29 cellular contexts compared by ENCODE assay signal in genomic region chr9:86764230-86765039, GRCh38.
A peak's percentile ranks its signal among the peaks of the same experiment; 100 is the strongest.
DNase-seq lines count a peak whose midpoint lies in the region; ATAC-seq, FAIRE-seq and TF ChIP-seq lines count a peak whose summit lies in the region.
"Had no signal": no experiment of that assay in that cellular context is flagged by ENCODE, and none has a peak within 500 bp of the region (broad histone marks: within the 10 kb centered on the region; RNA-seq: fewer than 3 reads in every experiment).

No MANE protein-coding gene starts in this region.

- no peak overlapping the region for H3K4me2 ChIP-seq in H1 (ENCODE audit: insufficient read depth in 1 of 2, low read depth in 2 of 2, low read length in 2 of 2)

- no peak for TF ChIP-seq CTCF in cardiac muscle cell (IDR thresholded peaks at IDR 0.05; ENCODE audit: low read depth, low read length)
- TF ChIP-seq CTCF in heart left ventricle (IDR thresholded peaks at IDR 0.05), result no peak
- TF ChIP-seq CTCF in H1 (IDR thresholded peaks at IDR 0.05; ENCODE audit: control extremely low read depth in 1 of 3, insufficient read depth in 1 of 3, low read depth in 1 of 3, low read length in 3 of 3), result no peak
- no peak for TF ChIP-seq CTCF in WTC11 (IDR thresholded peaks at IDR 0.05)

- H3K4me3 Mint-ChIP-seq in WTC11, result no peak overlapping the region
- H3K4me3 Mint-ChIP-seq: IgD-negative memory B cell; neural crest cell; stimulated activated naive CD8-positive, alpha-beta T cell treated with anti-CD3 and anti-CD28 coated beads, Interleukin-15, amount 100 ng/mL, for 72 hours; T-helper 17 cell had no signal

- H3K14ac ChIP-seq in H1 (ENCODE audit: insufficient read length), result no peak overlapping the region

- no peak overlapping the region for H2AFZ ChIP-seq in H1 (ENCODE audit: low read length)

- no peaks in the 10 kb centered on the region for H3K79me1 ChIP-seq in H1 (ENCODE audit: low read depth, low read length)

- no peak overlapping the region for H3K23ac ChIP-seq in H1 (ENCODE audit: insufficient read length)

- peaks cover 5% of the 10 kb centered on the region; the same call in 1 of the 2 replicates for H3K23me2 ChIP-seq in H1 (ENCODE audit: low read depth, low read length)

- H3K36me3 ChIP-seq in cardiac muscle cell (no peaks in the 10 kb centered on the region), heart left ventricle (no peaks in the 10 kb centered on the region), H1 (ENCODE audit: control insufficient read depth in 2 of 4, insufficient read depth in 4 of 4, low read length in 3 of 4) (no peaks in the 10 kb centered on the region)
- H3K36me3 ChIP-seq: gastrocnemius medialis, MG63, SJSA1, spleen had no signal

- peak overlapping the region; percentile 11 for H3K27ac ChIP-seq in cardiac muscle cell
- peak overlapping the region in 1 of 12 donors; percentile 63 for H3K27ac ChIP-seq in heart left ventricle
- H3K27ac ChIP-seq in H1 (ENCODE audit: low read depth, low read length), result no peak overlapping the region
- H3K27ac ChIP-seq: dorsolateral prefrontal cortex, epithelial cell of prostate, gastrocnemius medialis, SJSA1 had no signal

- TF ChIP-seq POLR2A in heart left ventricle (IDR thresholded peaks at IDR 0.05), result no peak
- TF ChIP-seq POLR2A in H1 (IDR thresholded peaks at IDR 0.05; ENCODE audit: control extremely low read depth in 1 of 2, low read depth in 2 of 2, low read length in 2 of 2), result no peak

- 0 out of 2 replicates have a peak overlapping the region, but pooled peaks have one; percentile 16 for H2AK5ac ChIP-seq in H1 (ENCODE audit: low read depth, low read length)

- H2BK15ac ChIP-seq in H1 (ENCODE audit: low read length), result peak overlapping the region; percentile 46; the same call in 1 of the 2 replicates

- WGBS in heart left ventricle, 4 donors, result 73 to 80% (median 78%) methylated on average over 17 to 19 of the region's 19 CpGs
- 86% methylated on average over 19 of the region's 19 CpGs; no CpG with 5 or more reads in 1 of the 2 experiments for WGBS in H1 (ENCODE audit: extremely low coverage in 1 of 2, insufficient coverage in 1 of 2, insufficient read length in 1 of 2, insufficient replicate concordance in 2 of 2, low coverage in 1 of 2, low lambda C conversion rate in 2 of 2, missing lambda C conversion rate in 1 of 2), 2 experiments

- no peak overlapping the region for H3K56ac ChIP-seq in H1 (replicated peaks; ENCODE audit: insufficient read length, low read depth, low read length)

- H3K4me1 Mint-ChIP-seq in WTC11, result peaks cover 10% of the 10 kb centered on the region
- H3K4me1 Mint-ChIP-seq: IgD-negative memory B cell; stimulated activated naive CD8-positive, alpha-beta T cell treated with anti-CD3 and anti-CD28 coated beads, Interleukin-15, amount 100 ng/mL, for 72 hours; T-helper 17 cell had no signal

- TF ChIP-seq EP300 in H1 (IDR thresholded peaks at IDR 0.05; ENCODE audit: borderline replicate concordance in 1 of 2, low read depth in 2 of 2, low read length in 2 of 2), result no peak

- CTCF ChIA-PET in H1 (lab: Charles Lee; ENCODE audit: partially characterized antibody), result interaction anchor here (1.0 to 1.1 kb wide), 2 partner anchors 25 to 93 kb away, joined by 3 read pairs; no protein-coding TSS in a partner anchor
- CTCF ChIA-PET in WTC11 (lab: Charles Lee), result no interaction called here

- H3K27me3 Mint-ChIP-seq in WTC11 (ENCODE audit: low read depth), result no peaks in the 10 kb centered on the region
- H3K27me3 Mint-ChIP-seq: stimulated activated naive CD8-positive, alpha-beta T cell treated with anti-CD3 and anti-CD28 coated beads, Interleukin-15, amount 100 ng/mL, for 72 hours; T-helper 17 cell had no signal

- H3K4ac ChIP-seq in H1 (replicated peaks; ENCODE audit: insufficient read length, low read depth, low read length), result no peak overlapping the region

- no peaks in the 10 kb centered on the region for H3K36me3 Mint-ChIP-seq in WTC11
- H3K36me3 Mint-ChIP-seq: IgD-negative memory B cell had no signal

- peak in 1 of 2 donors; percentile 21 for DNase-seq in cardiac muscle cell (ENCODE audit: low read depth in 1 of 2, low spot score in 1 of 2)
- DNase-seq in heart left ventricle, result no peak
- no peak for DNase-seq in H1 (ENCODE audit: low read depth in 1 of 2, low spot score in 2 of 2)
- DNase-seq in myocyte (ENCODE audit: low read depth), result peak; percentile 42
- no peak for DNase-seq in AG08396 (ENCODE audit: low spot score)
- no peak for DNase-seq in WTC11 (ENCODE audit: low spot score)
- DNase-seq in occipital lobe (lab: John Stamatoyannopoulos, UW), result no peak
- DNase-seq in GOT3 (lab: John Stamatoyannopoulos, UW), result no peak
- DNase-seq: activated CD4-positive, alpha-beta T cell treated with anti-CD3 and anti-CD28 coated beads, Interleukin-2, amount 50 U/mL, for 48 hours; amygdala; C1 segment of cervical spinal cord; central memory CD4-positive, alpha-beta T cell; dorsolateral prefrontal cortex; gastrocnemius medialis; kidney glomerular epithelial cell; MG63; NCI-H187; NCI-H69; spleen; stimulated activated CD4-positive, alpha-beta T cell treated with anti-CD3 and anti-CD28 coated beads, Interleukin-4, amount 100 ng/mL, for 24 hours; stimulated activated naive CD8-positive, alpha-beta T cell treated with anti-CD3 and anti-CD28 coated beads, Interleukin-15, amount 100 ng/mL, for 72 hours; T-helper 17 cell had no signal

- H3K79me2 ChIP-seq in H1 (ENCODE audit: control insufficient read depth in 1 of 2, insufficient read depth in 2 of 2, low read length in 2 of 2), result no peaks in the 10 kb centered on the region

- no peak for FAIRE-seq in H1 (lab: Jason Lieb, UNC)
- FAIRE-seq: A204.1, D721Med had no signal

- no peak overlapping the region for H4K5ac ChIP-seq in H1 (ENCODE audit: insufficient read length, low read depth, low read length)

- H3K9me3 Mint-ChIP-seq in WTC11, result peaks cover 10% of the 10 kb centered on the region
- H3K9me3 Mint-ChIP-seq: IgD-negative memory B cell had no signal

- peak overlapping the region; percentile 45; the same call in 1 of the 2 replicates for H2BK12ac ChIP-seq in H1 (ENCODE audit: low read depth, low read length)

- H3K4me3 ChIP-seq in cardiac muscle cell, result no peak overlapping the region
- H3K4me3 ChIP-seq in heart left ventricle, result no peak overlapping the region
- H3K4me3 ChIP-seq in H1 (ENCODE audit: extremely low read depth in 1 of 4, insufficient read depth in 2 of 4, low read depth in 3 of 4, low read length in 4 of 4), result no peak overlapping the region
- H3K4me3 ChIP-seq: dorsolateral prefrontal cortex, gastrocnemius medialis, MG63, SJSA1, spleen had no signal

- H3K18ac ChIP-seq in H1 (ENCODE audit: extremely low read depth, low read length), result no peak overlapping the region

- H2BK20ac ChIP-seq in H1 (ENCODE audit: low read length), result no peak overlapping the region

- ATAC-seq in heart left ventricle (no peak), WTC11 (no peak)
- ATAC-seq: gastrocnemius medialis; HCT116; stimulated activated naive CD8-positive, alpha-beta T cell treated with anti-CD3 and anti-CD28 coated beads, Interleukin-15, amount 100 ng/mL, for 72 hours; T-helper 17 cell had no signal

- POLR2A ChIA-PET in H1 (lab: Charles Lee; ENCODE audit: partially characterized antibody) (no interaction called here), WTC11 (lab: Charles Lee) (no interaction called here)

- H2BK5ac ChIP-seq in H1 (ENCODE audit: low read depth, low read length), result peak overlapping the region; percentile 74; the same call in 1 of the 2 replicates

- no peak overlapping the region for H2BK120ac ChIP-seq in H1 (replicated peaks; ENCODE audit: low read depth, low read length)

- intact Hi-C loops in heart left ventricle (cut with DNase I), result no loop called here

- no peak overlapping the region for H4K91ac ChIP-seq in H1 (replicated peaks; ENCODE audit: insufficient read length, low read length)

- peaks cover 0 to 4% of the 10 kb centered on the region in 2 experiments for H4K20me1 ChIP-seq in H1 (replicated peaks in 1 of 2; ENCODE audit: control insufficient read depth in 1 of 2, insufficient read depth in 2 of 2, low read length in 2 of 2)

- H3K9ac ChIP-seq in H1 (replicated peaks in 1 of 4; ENCODE audit: extremely low read depth in 1 of 4, low read depth in 3 of 4, low read length in 3 of 4), result no peak overlapping the region

- TF ChIP-seq RAD21 in H1 (IDR thresholded peaks at IDR 0.05 in 1 of 2, conservative IDR thresholded peaks at IDR 0.05 in 1 of 2; ENCODE audit: low read depth in 2 of 2, low read length in 2 of 2), result no peak

- H3K9me3 ChIP-seq in cardiac muscle cell (ENCODE audit: low read depth) (no peaks in the 10 kb centered on the region), heart left ventricle (no peaks in the 10 kb centered on the region), H1 (ENCODE audit: insufficient read depth in 2 of 2, low read depth in 1 of 2, low read length in 1 of 2) (no peaks in the 10 kb centered on the region)
- H3K9me3 ChIP-seq: gastrocnemius medialis, MG63, SJSA1, spleen had no signal

- H3K27me3 ChIP-seq in cardiac muscle cell, result no peaks in the 10 kb centered on the region
- H3K27me3 ChIP-seq in heart left ventricle, result no peaks in the 10 kb centered on the region
- no peaks in the 10 kb centered on the region for H3K27me3 ChIP-seq in H1 (replicated peaks in 1 of 4; ENCODE audit: control insufficient read depth in 3 of 4, extremely low read depth in 1 of 4, insufficient read depth in 3 of 4, low read length in 3 of 4)
- H3K27me3 ChIP-seq: dorsolateral prefrontal cortex, gastrocnemius medialis, MG63, SJSA1, spleen had no signal

- H3K27ac Mint-ChIP-seq in WTC11, result no peak overlapping the region
- H3K27ac Mint-ChIP-seq: IgD-negative memory B cell; stimulated activated naive CD8-positive, alpha-beta T cell treated with anti-CD3 and anti-CD28 coated beads, Interleukin-15, amount 100 ng/mL, for 72 hours; T-helper 17 cell had no signal

- H3K4me1 ChIP-seq in cardiac muscle cell (ENCODE audit: low read depth) (no peaks in the 10 kb centered on the region), heart left ventricle (peaks cover 0 to 30% (median 0%) of the 10 kb centered on the region in 12 donors), H1 (replicated peaks in 1 of 4; ENCODE audit: control insufficient read depth in 3 of 4, insufficient read depth in 4 of 4, low read length in 3 of 4) (peaks cover 0 to 2% (median 0%) of the 10 kb centered on the region in 4 experiments; a peak in 3 of 7 replicates)
- H3K4me1 ChIP-seq: gastrocnemius medialis, spleen had no signal

- no peak overlapping the region for H4K8ac ChIP-seq in H1 (ENCODE audit: extremely low read depth, insufficient read depth, low read length)

TF ChIP-seq in H1, 55 proteins besides CTCF, POLR2A, EP300 and RAD21 (continues in another document):
- TF ChIP-seq SAP30 (IDR thresholded peaks at IDR 0.05; ENCODE audit: insufficient read depth, insufficient replicate concordance, low read length) (no peak), CEBPB (IDR thresholded peaks at IDR 0.05; ENCODE audit: low read depth, low read length) (no peak), BACH1 (IDR thresholded peaks at IDR 0.05; ENCODE audit: low read length) (no peak), CHD1 (IDR thresholded peaks at IDR 0.05; ENCODE audit: low read depth, low read length) (no peak)

TF ChIP-seq in WTC11, 78 proteins besides CTCF, POLR2A, EP300 and RAD21 (continues in another document):
- TF ChIP-seq GTF2I (CRISPR knock-in tag; conservative IDR thresholded peaks at IDR 0.05) (no peak), ZNF317 (CRISPR knock-in tag; IDR thresholded peaks at IDR 0.05; ENCODE audit: borderline replicate concordance, low read depth) (no peak), MXD4 (CRISPR knock-in tag; IDR thresholded peaks at IDR 0.05; ENCODE audit: borderline replicate concordance) (no peak), IRF2 (CRISPR knock-in tag; IDR thresholded peaks at IDR 0.05; ENCODE audit: borderline replicate concordance, low read depth) (no peak)
